Comparison of ENCODE assay signal across 8 cellular contexts in genomic region chr10:1049425-1049958, GRCh38. TPM values are rescaled to one million over a fixed set of nuclear protein-coding genes. Genes with fewer than 3 reads are reported as not detected.
A peak's percentile ranks its signal among the peaks of the same experiment; 100 is the strongest.
DNase-seq lines count a peak whose midpoint lies in the region; ATAC-seq and TF ChIP-seq lines count a peak whose summit lies in the region.

No MANE protein-coding gene starts in this region.

- ATAC-seq in HG03108 (IDR thresholded peaks at IDR 0.05; ENCODE audit: unreplicated experiment): no peak
- no peak for ATAC-seq in HG03378 (IDR thresholded peaks at IDR 0.05; ENCODE audit: unreplicated experiment)

- H3K27ac Mint-ChIP-seq in HFFc6: peak overlapping the region; percentile 99

- H3K4me1 ChIP-seq in hepatocyte (ENCODE audit: insufficient read depth) (peaks cover 23% of the 10 kb centered on the region), spleen (peaks cover 46 to 79% (median 66%) of the 10 kb centered on the region in 6 donors)

- intact Hi-C loops in spleen (cut with DNase I; ENCODE audit: low total_unique reads): no loop called here

- H3K4me1 Mint-ChIP-seq in HFFc6 (ENCODE audit: low read depth): peaks cover 51% of the 10 kb centered on the region

- peak overlapping the region; percentile 4 for H2AFZ ChIP-seq in hepatocyte

- WGBS in hepatocyte (ENCODE audit: low lambda C conversion rate, missing lambda C conversion rate): 1% methylated on average over 26 of the region's 34 CpGs
- WGBS in spleen, 5 donors: 1 to 3% (median 1%) methylated on average over 28 to 34 of the region's 34 CpGs

- H3K36me3 ChIP-seq in WERI-Rb-1: peaks cover 14% of the 10 kb centered on the region
- no peaks in the 10 kb centered on the region for H3K36me3 ChIP-seq in hepatocyte (replicated peaks; ENCODE audit: insufficient read depth, low read depth)
- peaks cover 0 to 41% (median 22%) of the 10 kb centered on the region in 6 donors for H3K36me3 ChIP-seq in spleen

- H3K27ac ChIP-seq in WERI-Rb-1: peak overlapping the region; percentile 91
- peak overlapping the region; percentile 94 for H3K27ac ChIP-seq in hepatocyte
- peak overlapping the region; percentile 97 to 100 (median 98) for H3K27ac ChIP-seq in spleen

- peak overlapping the region; percentile 85 for H3K4me2 ChIP-seq in hepatocyte

- H3K9me3 ChIP-seq in WERI-Rb-1 (ENCODE audit: severe bottlenecking) (no peaks in the 10 kb centered on the region), hepatocyte (ENCODE audit: low read depth) (no peaks in the 10 kb centered on the region), spleen (no peaks in the 10 kb centered on the region)

- no peaks in the 10 kb centered on the region for H3K9me3 Mint-ChIP-seq in HFFc6

- H3K27me3 ChIP-seq in WERI-Rb-1 (ENCODE audit: insufficient read depth, low read depth, severe bottlenecking) (no peaks in the 10 kb centered on the region), hepatocyte (no peaks in the 10 kb centered on the region), spleen (replicated peaks in 1 of 7) (no peaks in the 10 kb centered on the region)

- DNase-seq in HFFc6 (no peak), WERI-Rb-1 (peak; percentile 30), hepatocyte (ENCODE audit: low spot score) (no peak), spleen (no peak), NCI-H82 treated with DMSO at 0.1 percent for 48 hours (lab: John Stamatoyannopoulos, UW; ENCODE audit: unreplicated experiment) (no peak), ecto neural progenitor cell (ENCODE audit: low spot score) (no peak)

- H3K9me2 ChIP-seq in hepatocyte (replicated peaks; ENCODE audit: insufficient read depth): no peaks in the 10 kb centered on the region

- H3K4me3 ChIP-seq in WERI-Rb-1 (ENCODE audit: low read depth, low read length) (peak overlapping the region; percentile 63), hepatocyte (peak overlapping the region; percentile 61), spleen (peak overlapping the region; percentile 54 to 91 (median 68))

- H3K27me3 Mint-ChIP-seq in HFFc6 (ENCODE audit: insufficient read depth): peaks cover 2% of the 10 kb centered on the region

- H4K20me1 ChIP-seq in hepatocyte (ENCODE audit: insufficient read depth, poor library complexity, severe bottlenecking): peaks cover 44% of the 10 kb centered on the region

- peaks cover 76% of the 10 kb centered on the region for H3K79me2 ChIP-seq in hepatocyte

- TF ChIP-seq CTCF in HFFc6 (IDR thresholded peaks at IDR 0.05): no peak
- TF ChIP-seq CTCF in WERI-Rb-1 (IDR thresholded peaks at IDR 0.05; ENCODE audit: low read depth, low read length): no peak
- TF ChIP-seq CTCF in hepatocyte (IDR thresholded peaks at IDR 0.05; ENCODE audit: poor library complexity): no peak
- TF ChIP-seq CTCF in spleen (IDR thresholded peaks at IDR 0.05 in 8 of 11, conservative IDR thresholded peaks at IDR 0.05 in 3 of 11): no peak

- peak overlapping the region; percentile 96 for H3K4me3 Mint-ChIP-seq in HFFc6

- peaks cover 21% of the 10 kb centered on the region for H3K36me3 Mint-ChIP-seq in HFFc6 (ENCODE audit: low read depth)

- peak in 1 of 3 donors; percentile 48 for TF ChIP-seq POLR2A in spleen (IDR thresholded peaks at IDR 0.05)

RNA-seq across cellular contexts. Expression of gene IDI1, which starts 0.6 kb away (rescaled TPM):
- 10 to 100 TPM; 17.5 to 22.8 (median 20.2) TPM for total RNA-seq in HFFc6 (2021; fragmentation: NEBNext Ultra II Directional; extraction: Animal tissue kit (Norgen Biotek cat#: 25700))
- total RNA-seq in hepatocyte (270 and 303 TPM in 2 replicates), spleen (100 to 1,000 TPM in 1 of 7 donors, 10 to 100 TPM in 6; 43.9 to 136 (median 62.6) TPM)
- polyA plus RNA-seq in hepatocyte (214 and 228 TPM in 2 replicates), spleen (10 to 100 TPM; 47.9 to 75.3 (median 68.5) TPM)

RNA-seq across cellular contexts. Expression of gene WDR37, which starts 6.7 kb away (rescaled TPM):
- 10 to 100 TPM; 17.0 to 22.8 (median 18.8) TPM for total RNA-seq in HFFc6 (2021; fragmentation: NEBNext Ultra II Directional; extraction: Animal tissue kit (Norgen Biotek cat#: 25700))
- 12.3 and 15.2 TPM in 2 replicates for total RNA-seq in hepatocyte
- 8.6 and 13.2 TPM in 2 replicates for polyA plus RNA-seq in hepatocyte
- 10 to 100 TPM; 29.2 to 60.6 (median 40.4) TPM for total RNA-seq in spleen
- 10 to 100 TPM in 2 of 3 donors, 1 to 10 TPM in 1; 8.4 to 13.7 (median 10.8) TPM for polyA plus RNA-seq in spleen

RNA-seq across cellular contexts. Expression of gene IDI2, which starts 23.8 kb away (rescaled TPM):
- total RNA-seq in HFFc6 (2021; fragmentation: NEBNext Ultra II Directional; extraction: Animal tissue kit (Norgen Biotek cat#: 25700)): not detected
- total RNA-seq in hepatocyte (0.33 TPM in 1 of 2 replicates, not detected in the other), spleen (not detected)
- polyA plus RNA-seq in hepatocyte (0.29 TPM in 1 of 2 replicates, not detected in the other), spleen (under 1 TPM in 2 of 3 donors, not detected in 1; 0.06 to 0.09 TPM)
